ENCODE assay signal across 9 cellular contexts in the genomic region with DNA sequence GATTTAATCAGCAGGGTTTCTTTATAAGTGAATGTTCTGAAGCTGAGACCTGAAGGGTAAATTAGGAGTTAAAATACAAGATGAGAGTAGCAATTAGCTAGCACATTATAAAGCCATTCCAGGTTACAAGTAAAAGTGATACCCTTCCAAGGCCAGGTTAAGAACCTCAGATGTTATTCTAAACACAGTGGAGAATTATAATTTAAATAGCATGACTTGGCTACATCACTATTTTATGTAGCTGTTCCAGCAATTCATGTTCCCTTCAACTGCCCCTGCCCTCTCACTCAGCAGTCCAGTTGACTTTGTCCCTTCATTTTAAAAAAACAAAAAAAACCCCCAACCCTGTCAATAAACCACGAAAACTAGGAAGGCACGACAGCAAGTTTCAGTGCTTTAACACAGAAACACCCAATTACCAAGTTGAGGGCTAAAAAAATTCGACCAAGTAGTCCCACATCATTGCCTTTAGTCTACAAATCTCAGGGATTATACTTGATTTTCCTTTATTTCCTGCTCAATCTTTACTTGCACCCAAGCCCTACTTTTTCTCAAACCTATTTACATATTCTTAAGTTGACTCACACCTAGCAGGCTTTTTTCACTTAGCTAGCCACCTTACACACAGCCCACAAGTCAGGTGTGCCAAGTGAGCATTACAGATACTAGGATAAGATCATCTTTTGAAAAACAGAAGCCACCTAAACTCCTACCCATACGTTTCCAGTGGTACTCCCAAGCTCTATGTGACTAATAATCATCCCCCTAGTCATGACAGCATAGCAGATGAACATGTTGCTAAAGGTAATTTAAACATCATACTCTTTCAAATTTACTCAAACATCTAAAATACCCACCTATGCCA. TPM values are rescaled to one million over a fixed set of nuclear protein-coding genes. Genes with fewer than 3 reads are reported as not detected.
DNase-seq lines count a peak whose midpoint lies in the region; ATAC-seq and TF ChIP-seq lines count a peak whose summit lies in the region.
"Had no signal": no experiment of that assay in that cellular context is flagged by ENCODE, and none has a peak within 500 bp of the region (broad histone marks: within the 10 kb centered on the region; RNA-seq: fewer than 3 reads in every experiment).

No MANE protein-coding gene starts in this region.

- no peaks in the 10 kb centered on the region for H3K27me3 ChIP-seq in breast epithelium
- no peaks in the 10 kb centered on the region for H3K27me3 ChIP-seq in MM.1S (replicated peaks; ENCODE audit: insufficient read depth, low read length)
- no peaks in the 10 kb centered on the region for H3K27me3 ChIP-seq in mammary epithelial cell (ENCODE audit: insufficient read depth, low read length)
- no peaks in the 10 kb centered on the region for H3K27me3 ChIP-seq in Karpas-422 (ENCODE audit: low read length)
- H3K27me3 ChIP-seq in body of pancreas, result no peaks in the 10 kb centered on the region

- intact Hi-C loops in MCF 10A (cut with micrococcal nuclease), result loop anchor here (1.0 kb wide), 1 partner anchor 33 kb away; the partner anchor contains the start of gene PRKAA1
- intact Hi-C loops in breast epithelium (cut with DNase I; ENCODE audit: low total_unique reads), result no loop called here
- intact Hi-C loops in mammary epithelial cell (cut with micrococcal nuclease), result no loop called here
- intact Hi-C loops in body of pancreas (cut with DNase I), result no loop called here

- no peaks in the 10 kb centered on the region for H3K9me3 Mint-ChIP-seq in MCF 10A (ENCODE audit: unreplicated experiment)

- in situ Hi-C loops in mammary epithelial cell (cut with MboI; ENCODE audit: low sequenced_read_pairs in 2 of 2), result loop anchor here in 1 of 2 donors (10.0 kb wide), 1 partner anchor 77 kb away; the partner anchor contains the start of gene TTC33

- no peak for DNase-seq in MCF 10A (ENCODE audit: unreplicated experiment)
- DNase-seq in breast epithelium (ENCODE audit: low spot score in 2 of 2), result no peak
- no peak for DNase-seq in MM.1S
- DNase-seq in mammary epithelial cell, result peak; percentile 30
- no peak for DNase-seq in stimulated activated naive CD8-positive, alpha-beta T cell treated with anti-CD3 and anti-CD28 coated beads, Interleukin-15, Interleukin-2, amounts not matched to agents 100 U/mL and 50 U/mL, for 24 hours
- DNase-seq in Karpas-422, result no peak
- DNase-seq in NCI-H69 (lab: John Stamatoyannopoulos, UW), result no peak
- no peak for DNase-seq in body of pancreas
- DNase-seq: AML-193 had no signal

- H3K9me3 ChIP-seq in breast epithelium (no peaks in the 10 kb centered on the region), MM.1S (replicated peaks; ENCODE audit: insufficient read depth, low read length) (no peaks in the 10 kb centered on the region), mammary epithelial cell (replicated peaks; ENCODE audit: insufficient read depth, low read length) (no peaks in the 10 kb centered on the region), Karpas-422 (ENCODE audit: low read length) (no peaks in the 10 kb centered on the region), body of pancreas (no peaks in the 10 kb centered on the region)

- H3F3A ChIP-seq in MM.1S (ENCODE audit: insufficient read depth, low read length), result peaks cover 79% of the 10 kb centered on the region

- H3K4me1 ChIP-seq in breast epithelium (peaks cover 0 to 8% of the 10 kb centered on the region in 2 donors), MM.1S (ENCODE audit: low read length) (peaks cover 26% of the 10 kb centered on the region), mammary epithelial cell (ENCODE audit: insufficient read depth, low read length) (peaks cover 23% of the 10 kb centered on the region), Karpas-422 (ENCODE audit: low read length) (peaks cover 35% of the 10 kb centered on the region), body of pancreas (peaks cover 31% of the 10 kb centered on the region)

- no peaks in the 10 kb centered on the region for H3K27me3 Mint-ChIP-seq in MCF 10A (ENCODE audit: insufficient read depth, unreplicated experiment)

- peak; percentile 56 for ATAC-seq in stimulated activated naive CD8-positive, alpha-beta T cell treated with anti-CD3 and anti-CD28 coated beads, Interleukin-15, Interleukin-2, amounts not matched to agents 100 U/mL and 50 U/mL, for 24 hours
- no peak for ATAC-seq in body of pancreas

- POLR2A ChIA-PET in MCF 10A (lab: Yijun Ruan, JAX), result interaction anchor here (0.9 to 6.0 kb wide), 8 partner anchors 8 to 1072 kb away, joined by 3 to 50 read pairs (median 7); partner anchors contain the start of genes CARD6 and TTC33

- H3K9me2 ChIP-seq in MM.1S (replicated peaks; ENCODE audit: insufficient read depth, low read length) (no peaks in the 10 kb centered on the region), Karpas-422 (replicated peaks; ENCODE audit: insufficient read depth, low read length) (no peaks in the 10 kb centered on the region)

- TF ChIP-seq POLR2A in breast epithelium (IDR thresholded peaks at IDR 0.05), result no peak
- no peak for TF ChIP-seq POLR2A in body of pancreas (IDR thresholded peaks at IDR 0.05)

- H3K36me3 Mint-ChIP-seq in MCF 10A (ENCODE audit: insufficient read depth, unreplicated experiment), result peaks cover 89% of the 10 kb centered on the region

- H3K4me2 ChIP-seq in MM.1S (ENCODE audit: low read depth, low read length) (peak overlapping the region; percentile 76), mammary epithelial cell (ENCODE audit: insufficient read depth, low read depth, low read length) (peak overlapping the region; percentile 7), Karpas-422 (ENCODE audit: low read depth, low read length, poor library complexity, severe bottlenecking) (no peak overlapping the region)

- dilution Hi-C loops in mammary epithelial cell (cut with HindIII; ENCODE audit: low sequenced_read_pairs), result no loop called here

- no peak for TF ChIP-seq CTCF in MCF 10A (IDR thresholded peaks at IDR 0.05; ENCODE audit: unreplicated experiment)
- no peak for TF ChIP-seq CTCF in breast epithelium (IDR thresholded peaks at IDR 0.05)
- no peak for TF ChIP-seq CTCF in MM.1S (IDR thresholded peaks at IDR 0.05; ENCODE audit: low read length)
- TF ChIP-seq CTCF in mammary epithelial cell (conservative IDR thresholded peaks at IDR 0.05 in 1 of 2, IDR thresholded peaks at IDR 0.05 in 1 of 2; ENCODE audit: extremely low read depth in 1 of 2, insufficient read depth in 1 of 2, low read depth in 1 of 2, low read length in 2 of 2), result no peak
- no peak for TF ChIP-seq CTCF in body of pancreas (IDR thresholded peaks at IDR 0.05)

- peaks cover 30% of the 10 kb centered on the region for H3K4me1 Mint-ChIP-seq in MCF 10A (ENCODE audit: insufficient read depth, unreplicated experiment)

- no peak overlapping the region for H3K4me3 ChIP-seq in breast epithelium
- peak overlapping the region; percentile 9; the same call in 1 of the 2 replicates for H3K4me3 ChIP-seq in MM.1S (ENCODE audit: low read length)
- H3K4me3 ChIP-seq in mammary epithelial cell (replicated peaks in 1 of 3; ENCODE audit: insufficient read depth in 1 of 3, low read depth in 2 of 3, low read length in 3 of 3), result no peak overlapping the region
- no peak overlapping the region for H3K4me3 ChIP-seq in Karpas-422 (ENCODE audit: low read length)
- H3K4me3 ChIP-seq in body of pancreas, result no peak overlapping the region

- H3K36me3 ChIP-seq in breast epithelium, result peaks cover 4% of the 10 kb centered on the region
- peaks cover 46% of the 10 kb centered on the region for H3K36me3 ChIP-seq in MM.1S (replicated peaks; ENCODE audit: insufficient read depth, low read length)
- H3K36me3 ChIP-seq in mammary epithelial cell (ENCODE audit: insufficient read depth, low read length), result peaks cover 65% of the 10 kb centered on the region
- peaks cover 77% of the 10 kb centered on the region for H3K36me3 ChIP-seq in Karpas-422 (ENCODE audit: insufficient read depth, low read length)
- peaks cover 0 to 31% of the 10 kb centered on the region in 2 donors for H3K36me3 ChIP-seq in body of pancreas (replicated peaks in 1 of 2; ENCODE audit: insufficient read depth in 1 of 2, low read depth in 2 of 2)

- peaks cover 39% of the 10 kb centered on the region for H4K20me1 ChIP-seq in MM.1S (ENCODE audit: insufficient read depth, low read length)
- H4K20me1 ChIP-seq in mammary epithelial cell (ENCODE audit: insufficient read depth, low read length), result peaks cover 16% of the 10 kb centered on the region
- peaks cover 66% of the 10 kb centered on the region for H4K20me1 ChIP-seq in Karpas-422 (ENCODE audit: insufficient read depth, low read depth, low read length)

- 74% methylated on average over 4 of the region's 4 CpGs for WGBS in mammary epithelial cell (ENCODE audit: low coverage, missing lambda C conversion rate)
- WGBS in body of pancreas, 2 donors, result 69 to 72% methylated on average over 4 of the region's 4 CpGs

- peak overlapping the region; percentile 98 for H3K4me3 Mint-ChIP-seq in MCF 10A (ENCODE audit: unreplicated experiment)

- no peak overlapping the region for H3K9ac ChIP-seq in MM.1S (ENCODE audit: low read length)
- peak overlapping the region; percentile 12 for H3K9ac ChIP-seq in mammary epithelial cell (ENCODE audit: insufficient read depth, low read length)
- no peak overlapping the region for H3K9ac ChIP-seq in Karpas-422 (ENCODE audit: low read length)

- H3K79me2 ChIP-seq in MM.1S (ENCODE audit: low read length) (peaks cover 61% of the 10 kb centered on the region), mammary epithelial cell (ENCODE audit: insufficient read depth, low read length) (peaks cover 65% of the 10 kb centered on the region), Karpas-422 (ENCODE audit: low read length) (peaks cover 37% of the 10 kb centered on the region)

- H3K27ac ChIP-seq in breast epithelium, result no peak overlapping the region
- H3K27ac ChIP-seq in MM.1S (ENCODE audit: low read length), result peak overlapping the region; percentile 30
- H3K27ac ChIP-seq in mammary epithelial cell (ENCODE audit: insufficient read depth, low read depth, low read length), result peak overlapping the region; percentile 4
- no peak overlapping the region for H3K27ac ChIP-seq in Karpas-422 (ENCODE audit: low read length)
- no peak overlapping the region for H3K27ac ChIP-seq in body of pancreas

- H3K27ac Mint-ChIP-seq in MCF 10A (ENCODE audit: low read depth, unreplicated experiment), result no peak overlapping the region

- H2AFZ ChIP-seq in MM.1S (ENCODE audit: low read length) (no peak overlapping the region), mammary epithelial cell (ENCODE audit: low read depth, low read length) (no peak overlapping the region), Karpas-422 (ENCODE audit: low read length) (no peak overlapping the region)

- CTCF ChIA-PET in MCF 10A (lab: Yijun Ruan, JAX) (interaction anchor here (0.6 to 1.5 kb wide), 2 partner anchors 24 to 47 kb away, joined by 4 read pairs; no protein-coding TSS in a partner anchor), mammary epithelial cell (lab: Charles Lee; ENCODE audit: low non-redundant PET) (no interaction called here)

- no TSS peak for BruUV-seq in MCF 10A (replicated peaks; lab: Mats Ljungman, UMichigan)
- BruUV-seq in mammary epithelial cell (replicated peaks; lab: Mats Ljungman, UMichigan), result no TSS peak

RNA-seq across cellular contexts. Expression of gene RPL37, which starts 3.4 kb away (rescaled TPM):
- total RNA-seq in MCF 10A (2022) (2,063 and 2,180 TPM in 2 replicates), breast epithelium (100 to 1,000 TPM; 165 to 341 (median 206) TPM), mammary epithelial cell (1,000 to 10,000 TPM in 1 of 2 donors, 100 to 1,000 TPM in 1; 257 to 1,240 TPM), body of pancreas (100 to 1,000 TPM; 126 to 256 TPM)
- polyA plus RNA-seq in mammary epithelial cell, result 508 TPM
- polyA minus RNA-seq in mammary epithelial cell, result 1,443 TPM
- total RNA-seq in Karpas-422 (2014; rRNA removed; shearing (Covaris generic); ENCODE audit: low replicate concordance), result 3,939 and 6,611 TPM in 2 replicates

RNA-seq across cellular contexts. Expression of gene CARD6, which starts 9.6 kb away (rescaled TPM):
- total RNA-seq in MCF 10A (2022) (5.6 and 6.6 TPM in 2 replicates), breast epithelium (10 to 100 TPM; 16.1 to 25.8 (median 16.7) TPM), mammary epithelial cell (1 to 10 TPM in 1 of 2 donors, under 1 TPM in 1; 0.67 to 2.1 TPM), body of pancreas (1 to 10 TPM; 5.4 to 5.6 TPM)
- polyA plus RNA-seq in mammary epithelial cell, result 3.8 TPM
- 16.0 TPM for polyA minus RNA-seq in mammary epithelial cell
- 0.43 and 1.0 TPM in 2 replicates for total RNA-seq in Karpas-422 (2014; rRNA removed; shearing (Covaris generic); ENCODE audit: low replicate concordance)

RNA-seq across cellular contexts. Expression of gene PRKAA1, which starts 33.4 kb away (rescaled TPM):
- total RNA-seq in MCF 10A (2022) (58.1 and 62.7 TPM in 2 replicates), breast epithelium (100 to 1,000 TPM; 100 to 134 (median 112) TPM), mammary epithelial cell (10 to 100 TPM; 55.7 to 73.4 TPM), body of pancreas (10 to 100 TPM; 53.2 to 70.9 TPM)
- polyA plus RNA-seq in mammary epithelial cell, result 30.4 TPM
- polyA minus RNA-seq in mammary epithelial cell, result 27.6 TPM
- total RNA-seq in Karpas-422 (2014; rRNA removed; shearing (Covaris generic); ENCODE audit: low replicate concordance), result 53.0 and 62.2 TPM in 2 replicates

Comparison
In these comparisons a context has a peak if more than half of its experiments do, and no peak if none do; other contexts are left out.
1. H3K27ac ChIP-seq: peak in MM.1S (single experiment) and mammary epithelial cell (single experiment); none in breast epithelium (0 of 2), Karpas-422 (single experiment) and body of pancreas (0 of 4).